ENCODE assay signal across 8 cellular contexts in the genomic region with DNA sequence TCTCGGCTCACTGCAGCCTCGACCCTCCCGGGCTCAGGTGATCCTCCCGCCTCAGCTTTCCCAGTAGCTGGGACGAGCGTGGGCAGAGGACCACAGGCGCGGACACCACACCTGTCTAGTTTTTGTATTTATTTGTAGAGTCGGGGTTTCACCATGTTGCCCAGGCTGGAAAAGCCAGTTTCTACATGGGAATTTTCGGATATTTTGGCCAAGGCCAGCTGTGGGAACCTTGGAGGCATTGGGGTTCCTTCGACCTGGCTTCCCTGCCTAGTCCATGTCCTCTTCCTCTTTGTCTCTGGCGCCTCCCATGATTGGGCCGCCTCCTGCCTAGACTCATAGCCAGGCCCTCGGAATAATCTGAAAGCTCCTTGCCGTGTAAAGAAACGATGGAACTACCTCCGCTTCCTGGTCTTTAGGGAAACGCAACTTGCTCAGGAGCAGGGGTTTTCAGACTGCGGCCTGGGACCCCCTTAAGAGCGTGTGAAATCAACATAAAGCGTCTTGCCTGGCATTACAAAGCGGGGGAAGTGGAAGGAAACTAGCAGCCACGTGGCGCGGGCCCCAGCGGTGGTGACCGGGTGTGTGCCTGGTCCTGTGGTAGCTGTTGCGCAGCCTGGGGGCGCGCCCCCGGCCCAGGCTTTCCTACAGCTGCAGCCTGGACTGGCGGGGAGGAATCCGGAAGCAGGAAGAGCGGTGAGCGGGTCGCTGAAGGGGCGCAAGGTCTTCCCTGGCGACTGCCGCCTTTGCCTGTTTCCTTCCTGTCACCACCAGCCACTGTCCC. TPM values are rescaled to one million over a fixed set of nuclear protein-coding genes. Genes with fewer than 3 reads are reported as not detected.
A peak's percentile ranks its signal among the peaks of the same experiment; 100 is the strongest.
DNase-seq lines count a peak whose midpoint lies in the region; ATAC-seq and TF ChIP-seq lines count a peak whose summit lies in the region.

No MANE protein-coding gene starts in this region.

- CTCF ChIA-PET in naive thymus-derived CD4-positive, alpha-beta T cell (lab: Charles Lee) = interaction anchor here (0.6 to 1.3 kb wide), 2 partner anchors 8 to 326 kb away, joined by 4 to 6 read pairs; no protein-coding TSS in a partner anchor

- H3K27me3 Mint-ChIP-seq in naive thymus-derived CD4-positive, alpha-beta T cell = no peaks in the 10 kb centered on the region
- no peaks in the 10 kb centered on the region for H3K27me3 Mint-ChIP-seq in stimulated activated naive CD8-positive, alpha-beta T cell treated with anti-CD3 and anti-CD28 coated beads, Interleukin-15, amount 100 ng/mL, for 72 hours

- peak overlapping the region; percentile 83 for H3K4me3 ChIP-seq in Loucy (ENCODE audit: low read length, poor library complexity, severe bottlenecking)
- H3K4me3 ChIP-seq in esophagus (ENCODE audit: low read depth in 1 of 2, low read length in 2 of 2) = peak overlapping the region; percentile 35 to 87
- H3K4me3 ChIP-seq in naive thymus-derived CD4-positive, alpha-beta T cell (ENCODE audit: low read length) = peak overlapping the region; percentile 91

- H3K9ac ChIP-seq in Loucy (ENCODE audit: low read depth, low read length, poor library complexity, severe bottlenecking) = peak overlapping the region; percentile 98

- peaks cover 30% of the 10 kb centered on the region for H4K20me1 ChIP-seq in Loucy (ENCODE audit: insufficient read depth, low read length, poor library complexity, severe bottlenecking)

- no peaks in the 10 kb centered on the region for H3F3A ChIP-seq in Loucy (ENCODE audit: low read depth)

- peaks cover 37 to 60% (median 55%) of the 10 kb centered on the region in 7 donors for H3K4me1 Mint-ChIP-seq in naive thymus-derived CD4-positive, alpha-beta T cell
- peaks cover 56% of the 10 kb centered on the region for H3K4me1 Mint-ChIP-seq in stimulated activated naive CD8-positive, alpha-beta T cell treated with anti-CD3 and anti-CD28 coated beads, Interleukin-15, amount 100 ng/mL, for 72 hours

- H3K9me3 Mint-ChIP-seq in naive thymus-derived CD4-positive, alpha-beta T cell = peaks cover 0 to 3% (median 0%) of the 10 kb centered on the region in 11 donors
- no peaks in the 10 kb centered on the region for H3K9me3 Mint-ChIP-seq in stimulated activated naive CD8-positive, alpha-beta T cell treated with anti-CD3 and anti-CD28 coated beads, Interleukin-15, amount 100 ng/mL, for 72 hours

- POLR2A ChIA-PET in naive thymus-derived CD4-positive, alpha-beta T cell (lab: Charles Lee) = interaction anchor here (0.6 to 1.6 kb wide), 6 partner anchors 25 to 275 kb away, joined by 3 to 11 read pairs (median 4); a partner anchor contains a TSS

- DNase-seq in CD1c-positive myeloid dendritic cell (ENCODE audit: extremely low spot score) = peak; percentile 87
- peak; percentile 60 for DNase-seq in activated T-cell treated with anti-CD3 and anti-CD28 coated beads for 48 hours (ENCODE audit: low read depth)
- peak; percentile 17 to 60 (median 35) for DNase-seq in naive thymus-derived CD4-positive, alpha-beta T cell
- peak; percentile 60 to 73 for DNase-seq in stimulated activated naive CD8-positive, alpha-beta T cell treated with anti-CD3 and anti-CD28 coated beads, Interleukin-15, amount 100 ng/mL, for 72 hours

- peaks cover 8 to 32% (median 26%) of the 10 kb centered on the region in 5 donors for H3K36me3 Mint-ChIP-seq in naive thymus-derived CD4-positive, alpha-beta T cell

- ATAC-seq in naive thymus-derived CD4-positive, alpha-beta T cell = no peak
- peak; percentile 52 for ATAC-seq in stimulated activated naive CD8-positive, alpha-beta T cell treated with anti-CD3 and anti-CD28 coated beads, Interleukin-15, amount 100 ng/mL, for 72 hours
- ATAC-seq in GM21390 (IDR thresholded peaks at IDR 0.05; ENCODE audit: unreplicated experiment) = no peak
- no peak for ATAC-seq in GM18873 (IDR thresholded peaks at IDR 0.05; ENCODE audit: low FRiP score, unreplicated experiment)

- H3K27ac ChIP-seq in esophagus (ENCODE audit: low read depth in 2 of 2, low read length in 1 of 2) = peak overlapping the region; percentile 98
- H3K27ac ChIP-seq in naive thymus-derived CD4-positive, alpha-beta T cell (ENCODE audit: low read depth, low read length) = peak overlapping the region; percentile 98

- H3K4me2 ChIP-seq in Loucy (ENCODE audit: low read depth, low read length, poor library complexity, severe bottlenecking) = peak overlapping the region; percentile 88

- peak overlapping the region; percentile 81 to 96 (median 92) for H3K27ac Mint-ChIP-seq in naive thymus-derived CD4-positive, alpha-beta T cell
- peak overlapping the region; percentile 99 for H3K27ac Mint-ChIP-seq in stimulated activated naive CD8-positive, alpha-beta T cell treated with anti-CD3 and anti-CD28 coated beads, Interleukin-15, amount 100 ng/mL, for 72 hours

- intact Hi-C loops in naive thymus-derived CD4-positive, alpha-beta T cell (cut with micrococcal nuclease) = loop anchor here (1.0 to 5.0 kb wide), 4 partner anchors 8 to 1244 kb away; a partner anchor contains a TSS

- H3K4me1 ChIP-seq in Loucy (ENCODE audit: insufficient read depth, low read length, poor library complexity, severe bottlenecking) (peaks cover 40% of the 10 kb centered on the region), esophagus (ENCODE audit: control insufficient read depth in 2 of 2, insufficient read depth in 2 of 2, low read length in 1 of 2) (peaks cover 5 to 9% of the 10 kb centered on the region in 2 donors)
- H3K4me1 ChIP-seq in naive thymus-derived CD4-positive, alpha-beta T cell (ENCODE audit: control insufficient read depth in 2 of 2, insufficient read depth in 2 of 2, low read length in 2 of 2) = peaks cover 33 to 37% of the 10 kb centered on the region in 2 donors

- peak overlapping the region; percentile 57 for H2AFZ ChIP-seq in Loucy (ENCODE audit: low read length)

- TF ChIP-seq CTCF in Loucy (conservative IDR thresholded peaks at IDR 0.05; ENCODE audit: low read length) = no peak

- H3K9me2 ChIP-seq in Loucy (replicated peaks; ENCODE audit: low read depth, low read length) = no peaks in the 10 kb centered on the region

- peak overlapping the region; percentile 81 to 98 (median 92) for H3K4me3 Mint-ChIP-seq in naive thymus-derived CD4-positive, alpha-beta T cell
- H3K4me3 Mint-ChIP-seq in stimulated activated naive CD8-positive, alpha-beta T cell treated with anti-CD3 and anti-CD28 coated beads, Interleukin-15, amount 100 ng/mL, for 72 hours = peak overlapping the region; percentile 95 to 97

- 22% methylated on average over 39 of the region's 39 CpGs for WGBS in esophagus, 2 donors

- H3K36me3 ChIP-seq in Loucy (ENCODE audit: insufficient read depth, low read length) = peaks cover 27% of the 10 kb centered on the region
- H3K36me3 ChIP-seq in esophagus (ENCODE audit: control insufficient read depth in 2 of 2, insufficient read depth in 2 of 2, low read length in 1 of 2) = peaks cover 5 to 8% of the 10 kb centered on the region in 2 donors
- peaks cover 9 to 29% (median 27%) of the 10 kb centered on the region in 3 experiments for H3K36me3 ChIP-seq in naive thymus-derived CD4-positive, alpha-beta T cell (ENCODE audit: control insufficient read depth in 2 of 3, insufficient read depth in 3 of 3, low read length in 3 of 3)

- H3K79me2 ChIP-seq in Loucy (ENCODE audit: insufficient read depth, low read length) = peaks cover 36% of the 10 kb centered on the region

- H3K9me3 ChIP-seq in Loucy (ENCODE audit: insufficient read depth, low read depth, low read length) = no peaks in the 10 kb centered on the region
- no peaks in the 10 kb centered on the region for H3K9me3 ChIP-seq in esophagus (ENCODE audit: control insufficient read depth in 2 of 2, insufficient read depth in 1 of 2, low read depth in 1 of 2, low read length in 1 of 2)
- H3K9me3 ChIP-seq in naive thymus-derived CD4-positive, alpha-beta T cell (ENCODE audit: control insufficient read depth in 2 of 3, low read length in 3 of 3) = no peaks in the 10 kb centered on the region

- no peaks in the 10 kb centered on the region for H3K27me3 ChIP-seq in Loucy (ENCODE audit: insufficient read depth, low read length, poor library complexity, severe bottlenecking)
- no peaks in the 10 kb centered on the region for H3K27me3 ChIP-seq in esophagus (ENCODE audit: control insufficient read depth in 1 of 2, insufficient read depth in 2 of 2, low read length in 2 of 2)
- no peaks in the 10 kb centered on the region for H3K27me3 ChIP-seq in naive thymus-derived CD4-positive, alpha-beta T cell (ENCODE audit: control insufficient read depth in 2 of 2, insufficient read depth in 2 of 2, low read length in 2 of 2)

RNA-seq across cellular contexts. Expression of a gene that starts 1.4 kb away (rescaled TPM):
- 100 to 1,000 TPM; 132 to 194 TPM for polyA plus RNA-seq in esophagus
- total RNA-seq in naive thymus-derived CD4-positive, alpha-beta T cell = 100 to 1,000 TPM; 229 to 591 (median 361) TPM
- polyA plus RNA-seq in naive thymus-derived CD4-positive, alpha-beta T cell = 100 to 1,000 TPM; 331 to 334 TPM

RNA-seq across cellular contexts. Expression of a gene that starts 51.5 kb away (rescaled TPM):
- polyA plus RNA-seq in esophagus = 10 to 100 TPM; 12.8 to 13.1 TPM
- total RNA-seq in naive thymus-derived CD4-positive, alpha-beta T cell = 10 to 100 TPM; 33.1 to 67.8 (median 47.5) TPM
- polyA plus RNA-seq in naive thymus-derived CD4-positive, alpha-beta T cell = 10 to 100 TPM in 1 of 2 donors, 1 to 10 TPM in 1; 9.1 to 15.8 TPM

Comparison
In these comparisons a context has a peak if more than half of its experiments do, and no peak if none do; other contexts are left out.
1. DNase-seq: peak in every context shown above with its lines; median percentile 87 in CD1c-positive myeloid dendritic cell; 66 in stimulated activated naive CD8-positive, alpha-beta T cell treated with anti-CD3 and anti-CD28 coated beads, Interleukin-15, amount 100 ng/mL, for 72 hours; 60 in activated T-cell treated with anti-CD3 and anti-CD28 coated beads for 48 hours; 35 in naive thymus-derived CD4-positive, alpha-beta T cell.